Comparison of ENCODE assay signal across 25 cellular contexts in genomic region chr17:18100616-18101015, GRCh38.
"Had no signal": no experiment of that assay in that cellular context is flagged by ENCODE, and none has a peak within 500 bp of the region (broad histone marks: within the 10 kb centered on the region; RNA-seq: fewer than 3 reads in every experiment).

No MANE protein-coding gene starts in this region.

- H2AFZ ChIP-seq: hepatocyte had no signal

- H3K4me1 ChIP-seq: colonic mucosa, foreskin keratinocyte, gastroesophageal sphincter, heart left ventricle, left lung, lower lobe of right lung had no signal

- H3K4me3 Mint-ChIP-seq: dendritic cell treated with granulocyte-macrophage colony-stimulating factor and Interleukin-4, amounts not matched to agents 40 ng/mL and 50 ng/mL, for 4 days; effector memory CD8-positive, alpha-beta T cell; endodermal cell; immature natural killer cell; mesothelial cell of epicardium had no signal

- H3K27me3 ChIP-seq: colonic mucosa, foreskin keratinocyte, gastroesophageal sphincter, heart left ventricle, hepatocyte, left lung had no signal

- ATAC-seq: effector memory CD8-positive, alpha-beta T cell; esophagus mucosa; foreskin keratinocyte; gastroesophageal sphincter; heart left ventricle; left colon; left lung; left ventricle myocardium superior; lower lobe of right lung; mucosa of descending colon had no signal

- H3K9me3 Mint-ChIP-seq: dendritic cell treated with granulocyte-macrophage colony-stimulating factor and Interleukin-4, amounts not matched to agents 40 ng/mL and 50 ng/mL, for 4 days; effector memory CD8-positive, alpha-beta T cell; endodermal cell; immature natural killer cell; mesothelial cell of epicardium had no signal

- H3K27ac ChIP-seq: colonic mucosa, epithelial cell of prostate, foreskin keratinocyte, gastroesophageal sphincter, heart left ventricle, hepatocyte, left lung, lower lobe of right lung had no signal

- H3K4me3 ChIP-seq: colonic mucosa, gastroesophageal sphincter, heart left ventricle, hepatocyte, left lung, lower lobe of right lung, mucosa of descending colon had no signal

- H3K4me2 ChIP-seq: hepatocyte had no signal

- H3K36me3 ChIP-seq: colonic mucosa had no signal

- H3K9me3 ChIP-seq: colonic mucosa, gastroesophageal sphincter, heart left ventricle, left lung, lower lobe of right lung, mucosa of descending colon had no signal

- H3K79me2 ChIP-seq: hepatocyte had no signal

- DNase-seq: colonic mucosa; cortex of kidney; effector CD8-positive, alpha-beta T cell; effector memory CD8-positive, alpha-beta T cell; endodermal cell; erythroblast; foreskin keratinocyte; hypothalamus; immature natural killer cell; islet precursor cell; kidney; kidney glomerular epithelial cell; left colon; left lung; left ventricle myocardium superior; lower lobe of right lung; mesenchymal stem cell; mucosa of descending colon had no signal

- H3K27me3 Mint-ChIP-seq: dendritic cell treated with granulocyte-macrophage colony-stimulating factor and Interleukin-4, amounts not matched to agents 40 ng/mL and 50 ng/mL, for 4 days; effector memory CD8-positive, alpha-beta T cell had no signal

- H3K27ac Mint-ChIP-seq: dendritic cell treated with granulocyte-macrophage colony-stimulating factor and Interleukin-4, amounts not matched to agents 40 ng/mL and 50 ng/mL, for 4 days; effector memory CD8-positive, alpha-beta T cell; endodermal cell; immature natural killer cell; mesothelial cell of epicardium had no signal

- H3K4me1 Mint-ChIP-seq: endodermal cell, mesothelial cell of epicardium had no signal
